ENCODE assay signal across 19 cellular contexts in the genomic region with DNA sequence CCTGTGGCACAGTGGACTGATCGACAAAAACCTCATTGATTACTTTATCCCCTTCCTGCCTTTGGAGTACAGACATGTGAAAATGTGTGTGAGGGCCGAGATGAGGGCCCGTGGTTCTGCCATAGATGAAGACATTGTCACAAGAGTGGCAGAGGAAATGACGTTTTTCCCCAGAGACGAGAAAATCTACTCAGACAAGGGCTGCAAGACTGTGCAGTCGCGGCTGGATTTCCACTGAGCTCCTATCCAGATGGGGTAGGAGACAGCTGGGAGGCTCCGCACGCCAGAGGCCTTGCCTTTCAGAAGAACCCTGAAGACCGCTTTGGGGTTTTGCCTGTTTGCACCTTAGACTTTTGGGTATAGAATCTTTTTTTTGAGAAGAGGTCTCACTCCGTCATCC. TPM values are rescaled to one million over a fixed set of nuclear protein-coding genes. Genes with fewer than 3 reads are reported as not detected.
A peak's percentile ranks its signal among the peaks of the same experiment; 100 is the strongest.
DNase-seq lines count a peak whose midpoint lies in the region; ATAC-seq and TF ChIP-seq lines count a peak whose summit lies in the region.
"Had no signal": no experiment of that assay in that cellular context is flagged by ENCODE, and none has a peak within 500 bp of the region (broad histone marks: within the 10 kb centered on the region; RNA-seq: fewer than 3 reads in every experiment).

No MANE protein-coding gene starts in this region.

- no peaks in the 10 kb centered on the region for H3K27me3 Mint-ChIP-seq in activated CD4-positive, alpha-beta memory T cell treated with anti-CD3 and anti-CD28 coated beads for 36 hours
- H3K27me3 Mint-ChIP-seq in activated CD4-positive, alpha-beta memory T cell treated with anti-CD3 and anti-CD28 coated beads, Interleukin-2, amount 10 ng/mL, durations not matched to agents 7 days and 5 days: no peaks in the 10 kb centered on the region
- no peaks in the 10 kb centered on the region for H3K27me3 Mint-ChIP-seq in CD8-positive, alpha-beta T cell (ENCODE audit: low read depth)
- peaks cover 3% of the 10 kb centered on the region for H3K27me3 Mint-ChIP-seq in nephron progenitor cell (ENCODE audit: low read depth, poor library complexity)
- H3K27me3 Mint-ChIP-seq: IgD-negative memory B cell had no signal

- POLR2A ChIA-PET in activated CD4-positive, alpha-beta memory T cell treated with anti-CD3 and anti-CD28 coated beads for 36 hours (lab: Charles Lee): no interaction called here
- POLR2A ChIA-PET in activated CD4-positive, alpha-beta memory T cell treated with anti-CD3 and anti-CD28 coated beads, Interleukin-2, amount 10 ng/mL, durations not matched to agents 7 days and 5 days (lab: Charles Lee): interaction anchor here (0.8 to 1.6 kb wide), 2 partner anchors 17 to 20 kb away, joined by 3 to 5 read pairs; no protein-coding TSS in a partner anchor
- POLR2A ChIA-PET in CD8-positive, alpha-beta T cell (lab: Charles Lee): interaction anchor here (0.9 kb wide), 1 partner anchor 12 kb away, joined by 3 read pairs; no protein-coding TSS in a partner anchor

- 74% methylated on average over 6 of the region's 11 CpGs for WGBS in esophagus muscularis mucosa
- WGBS in gastroesophageal sphincter (ENCODE audit: low coverage in 1 of 2), 2 donors: 84 to 85% methylated on average over 10 to 11 of the region's 11 CpGs

- H3K36me3 ChIP-seq in CD8-positive, alpha-beta T cell (ENCODE audit: insufficient read depth, low read length): peaks cover 22% of the 10 kb centered on the region
- H3K36me3 ChIP-seq in esophagus muscularis mucosa (peaks cover 25 to 80% (median 63%) of the 10 kb centered on the region in 4 donors), gastroesophageal sphincter (peaks cover 0 to 85% of the 10 kb centered on the region in 2 donors), tibial artery (peaks cover 21 to 90% (median 56%) of the 10 kb centered on the region in 3 donors)

- H3K4me3 Mint-ChIP-seq in activated CD4-positive, alpha-beta memory T cell treated with anti-CD3 and anti-CD28 coated beads for 36 hours: no peak overlapping the region
- no peak overlapping the region for H3K4me3 Mint-ChIP-seq in activated CD4-positive, alpha-beta memory T cell treated with anti-CD3 and anti-CD28 coated beads, Interleukin-2, amount 10 ng/mL, durations not matched to agents 7 days and 5 days
- H3K4me3 Mint-ChIP-seq in CD8-positive, alpha-beta T cell: no peak overlapping the region
- H3K4me3 Mint-ChIP-seq in nephron progenitor cell: no peak overlapping the region

- no peak for DNase-seq in activated CD4-positive, alpha-beta memory T cell treated with anti-CD3 and anti-CD28 coated beads for 36 hours
- DNase-seq in activated CD4-positive, alpha-beta memory T cell treated with anti-CD3 and anti-CD28 coated beads, Interleukin-2, amount 10 ng/mL, durations not matched to agents 7 days and 5 days: no peak
- no peak for DNase-seq in CD8-positive, alpha-beta T cell
- DNase-seq in caudate nucleus (lab: John Stamatoyannopoulos, UW) (no peak), nephron progenitor cell (no peak), esophagus muscularis mucosa (ENCODE audit: extremely low spot score) (no peak), tibial artery (no peak)
- DNase-seq: DMS79, HCEC 1CT, Kasumi-1, NCI-H1417, NCI-H187 treated with DMSO at 0.1 percent for 48 hours, NCI-H345, NCI-H526, SIG-M5 had no signal

- no peak overlapping the region for H3K4me3 ChIP-seq in CD8-positive, alpha-beta T cell (ENCODE audit: low read depth, low read length)
- no peak overlapping the region for H3K4me3 ChIP-seq in esophagus muscularis mucosa
- H3K4me3 ChIP-seq in gastroesophageal sphincter: no peak overlapping the region
- H3K4me3 ChIP-seq in tibial artery: no peak overlapping the region
- H3K4me3 ChIP-seq: A549 had no signal

- no peaks in the 10 kb centered on the region for H3K9me3 ChIP-seq in CD8-positive, alpha-beta T cell (ENCODE audit: low read length)
- H3K9me3 ChIP-seq in esophagus muscularis mucosa (no peaks in the 10 kb centered on the region), gastroesophageal sphincter (no peaks in the 10 kb centered on the region), tibial artery (no peaks in the 10 kb centered on the region)
- H3K9me3 ChIP-seq: A549 had no signal

- peak overlapping the region; percentile 39 for H3K27ac Mint-ChIP-seq in activated CD4-positive, alpha-beta memory T cell treated with anti-CD3 and anti-CD28 coated beads for 36 hours
- H3K27ac Mint-ChIP-seq in activated CD4-positive, alpha-beta memory T cell treated with anti-CD3 and anti-CD28 coated beads, Interleukin-2, amount 10 ng/mL, durations not matched to agents 7 days and 5 days: no peak overlapping the region
- peak overlapping the region; percentile 14 for H3K27ac Mint-ChIP-seq in CD8-positive, alpha-beta T cell
- peak overlapping the region; percentile 67 for H3K27ac Mint-ChIP-seq in nephron progenitor cell
- H3K27ac Mint-ChIP-seq: IgD-negative memory B cell had no signal

- no peaks in the 10 kb centered on the region for H3K27me3 ChIP-seq in CD8-positive, alpha-beta T cell (ENCODE audit: insufficient read depth, low read length)
- H3K27me3 ChIP-seq in esophagus muscularis mucosa (no peaks in the 10 kb centered on the region), gastroesophageal sphincter (no peaks in the 10 kb centered on the region), tibial artery (no peaks in the 10 kb centered on the region)

- CTCF ChIA-PET in activated CD4-positive, alpha-beta memory T cell treated with anti-CD3 and anti-CD28 coated beads for 36 hours (lab: Charles Lee): interaction anchor here (1.0 to 2.1 kb wide), 2 partner anchors 19 to 83 kb away, joined by 3 to 7 read pairs; no protein-coding TSS in a partner anchor
- CTCF ChIA-PET in activated CD4-positive, alpha-beta memory T cell treated with anti-CD3 and anti-CD28 coated beads, Interleukin-2, amount 10 ng/mL, durations not matched to agents 7 days and 5 days (lab: Charles Lee): no interaction called here
- CTCF ChIA-PET in CD8-positive, alpha-beta T cell (lab: Charles Lee): no interaction called here

- TF ChIP-seq EP300 in esophagus muscularis mucosa (IDR thresholded peaks at IDR 0.05): no peak
- no peak for TF ChIP-seq EP300 in gastroesophageal sphincter (IDR thresholded peaks at IDR 0.05)

- no peak overlapping the region for H3K27ac ChIP-seq in CD8-positive, alpha-beta T cell (ENCODE audit: low read depth, low read length)
- H3K27ac ChIP-seq in caudate nucleus (ENCODE audit: low read depth, low read length) (peak overlapping the region; percentile 1), esophagus muscularis mucosa (replicated peaks in 1 of 4) (no peak overlapping the region), gastroesophageal sphincter (no peak overlapping the region), tibial artery (no peak overlapping the region)
- H3K27ac ChIP-seq: A549 had no signal

- H3K9me3 Mint-ChIP-seq in activated CD4-positive, alpha-beta memory T cell treated with anti-CD3 and anti-CD28 coated beads for 36 hours: no peaks in the 10 kb centered on the region
- H3K9me3 Mint-ChIP-seq in activated CD4-positive, alpha-beta memory T cell treated with anti-CD3 and anti-CD28 coated beads, Interleukin-2, amount 10 ng/mL, durations not matched to agents 7 days and 5 days: no peaks in the 10 kb centered on the region
- H3K9me3 Mint-ChIP-seq in CD8-positive, alpha-beta T cell: no peaks in the 10 kb centered on the region
- H3K9me3 Mint-ChIP-seq in nephron progenitor cell: no peaks in the 10 kb centered on the region
- H3K9me3 Mint-ChIP-seq: IgD-negative memory B cell had no signal

- H3K4me1 Mint-ChIP-seq in activated CD4-positive, alpha-beta memory T cell treated with anti-CD3 and anti-CD28 coated beads for 36 hours (ENCODE audit: low read depth): peaks cover 26% of the 10 kb centered on the region
- H3K4me1 Mint-ChIP-seq in activated CD4-positive, alpha-beta memory T cell treated with anti-CD3 and anti-CD28 coated beads, Interleukin-2, amount 10 ng/mL, durations not matched to agents 7 days and 5 days: peaks cover 25% of the 10 kb centered on the region
- H3K4me1 Mint-ChIP-seq in CD8-positive, alpha-beta T cell (ENCODE audit: low read depth): peaks cover 29% of the 10 kb centered on the region
- peaks cover 13% of the 10 kb centered on the region for H3K4me1 Mint-ChIP-seq in nephron progenitor cell

- H3K4me1 ChIP-seq in CD8-positive, alpha-beta T cell (ENCODE audit: insufficient read depth, low read length): peaks cover 12% of the 10 kb centered on the region
- H3K4me1 ChIP-seq in esophagus muscularis mucosa (peaks cover under 1 to 23% (median 10%) of the 10 kb centered on the region in 4 donors), gastroesophageal sphincter (peaks cover 0 to 3% (median under 1%) of the 10 kb centered on the region in 3 donors), tibial artery (peaks cover 0 to 7% (median 2%) of the 10 kb centered on the region in 4 donors)

- TF ChIP-seq POLR2A in esophagus muscularis mucosa (IDR thresholded peaks at IDR 0.05; ENCODE audit: low read depth): no peak
- TF ChIP-seq POLR2A in gastroesophageal sphincter (IDR thresholded peaks at IDR 0.05): no peak

- no peak for TF ChIP-seq CTCF in CD8-positive, alpha-beta T cell (IDR thresholded peaks at IDR 0.05)
- TF ChIP-seq CTCF in nephron progenitor cell (IDR thresholded peaks at IDR 0.05): no peak
- TF ChIP-seq CTCF in esophagus muscularis mucosa (IDR thresholded peaks at IDR 0.05): no peak
- no peak for TF ChIP-seq CTCF in gastroesophageal sphincter (IDR thresholded peaks at IDR 0.05)
- no peak for TF ChIP-seq CTCF in tibial artery (IDR thresholded peaks at IDR 0.05)

- intact Hi-C loops in activated CD4-positive, alpha-beta memory T cell treated with anti-CD3 and anti-CD28 coated beads for 36 hours (cut with micrococcal nuclease): no loop called here
- intact Hi-C loops in CD8-positive, alpha-beta T cell (cut with DNase I, micrococcal nuclease): no loop called here
- intact Hi-C loops in esophagus muscularis mucosa (cut with DNase I) (no loop called here), tibial artery (cut with DNase I; ENCODE audit: low total_unique reads) (no loop called here)

- H3K36me3 Mint-ChIP-seq in activated CD4-positive, alpha-beta memory T cell treated with anti-CD3 and anti-CD28 coated beads for 36 hours: peaks cover 44% of the 10 kb centered on the region
- peaks cover 75% of the 10 kb centered on the region for H3K36me3 Mint-ChIP-seq in activated CD4-positive, alpha-beta memory T cell treated with anti-CD3 and anti-CD28 coated beads, Interleukin-2, amount 10 ng/mL, durations not matched to agents 7 days and 5 days (ENCODE audit: low read depth)
- H3K36me3 Mint-ChIP-seq in CD8-positive, alpha-beta T cell: peaks cover 71% of the 10 kb centered on the region
- H3K36me3 Mint-ChIP-seq in nephron progenitor cell (ENCODE audit: low read depth): peaks cover 55% of the 10 kb centered on the region
- H3K36me3 Mint-ChIP-seq: IgD-negative memory B cell had no signal

- no peak for ATAC-seq in CD8-positive, alpha-beta T cell
- no peak for ATAC-seq in gastroesophageal sphincter

RNA-seq across cellular contexts. Expression of gene TOR1B, which starts 6.4 kb away (rescaled TPM):
- total RNA-seq in activated CD4-positive, alpha-beta memory T cell treated with anti-CD3 and anti-CD28 coated beads for 36 hours: 10 to 100 TPM; 20.6 to 23.0 TPM
- 10 to 100 TPM; 29.0 to 30.8 TPM for total RNA-seq in activated CD4-positive, alpha-beta memory T cell treated with anti-CD3 and anti-CD28 coated beads, Interleukin-2, amount 10 ng/mL, durations not matched to agents 7 days and 5 days
- 10 to 100 TPM; 21.3 to 22.4 TPM for total RNA-seq in CD8-positive, alpha-beta T cell
- total RNA-seq in esophagus muscularis mucosa (10 to 100 TPM; 24.5 to 29.0 (median 26.0) TPM), gastroesophageal sphincter (10 to 100 TPM; 17.5 to 55.4 (median 33.8) TPM)

RNA-seq across cellular contexts. Expression of gene TOR1A, which starts 14.6 kb away (rescaled TPM):
- total RNA-seq in activated CD4-positive, alpha-beta memory T cell treated with anti-CD3 and anti-CD28 coated beads for 36 hours: 10 to 100 TPM; 38.5 to 41.6 TPM
- total RNA-seq in activated CD4-positive, alpha-beta memory T cell treated with anti-CD3 and anti-CD28 coated beads, Interleukin-2, amount 10 ng/mL, durations not matched to agents 7 days and 5 days: 10 to 100 TPM; 54.6 to 56.9 TPM
- total RNA-seq in CD8-positive, alpha-beta T cell: 10 to 100 TPM; 18.9 to 19.6 TPM
- total RNA-seq in esophagus muscularis mucosa: 10 to 100 TPM; 29.7 to 46.4 (median 34.4) TPM
- total RNA-seq in gastroesophageal sphincter: 10 to 100 TPM; 33.9 to 45.9 (median 38.2) TPM

RNA-seq across cellular contexts. Expression of gene C9orf78, which starts 25.7 kb away (rescaled TPM):
- total RNA-seq in activated CD4-positive, alpha-beta memory T cell treated with anti-CD3 and anti-CD28 coated beads for 36 hours: 10 to 100 TPM; 43.6 to 47.0 TPM
- total RNA-seq in activated CD4-positive, alpha-beta memory T cell treated with anti-CD3 and anti-CD28 coated beads, Interleukin-2, amount 10 ng/mL, durations not matched to agents 7 days and 5 days: 10 to 100 TPM; 61.6 to 66.2 TPM
- total RNA-seq in CD8-positive, alpha-beta T cell: 100 to 1,000 TPM; 176 to 190 TPM
- total RNA-seq in esophagus muscularis mucosa: 100 to 1,000 TPM in 1 of 4 donors, 10 to 100 TPM in 3; 47.3 to 139 (median 62.6) TPM
- 100 to 1,000 TPM in 2 of 4 donors, 10 to 100 TPM in 2; 59.9 to 113 (median 85.0) TPM for total RNA-seq in gastroesophageal sphincter

RNA-seq across cellular contexts. Expression of gene USP20, which starts 25.9 kb away (rescaled TPM):
- 10 to 100 TPM; 51.6 to 55.3 TPM for total RNA-seq in activated CD4-positive, alpha-beta memory T cell treated with anti-CD3 and anti-CD28 coated beads for 36 hours
- total RNA-seq in activated CD4-positive, alpha-beta memory T cell treated with anti-CD3 and anti-CD28 coated beads, Interleukin-2, amount 10 ng/mL, durations not matched to agents 7 days and 5 days: 10 to 100 TPM; 86.4 to 87.6 TPM
- total RNA-seq in CD8-positive, alpha-beta T cell: 10 to 100 TPM; 83.5 to 91.0 TPM
- total RNA-seq in esophagus muscularis mucosa: 10 to 100 TPM; 31.1 to 45.3 (median 38.7) TPM
- 10 to 100 TPM; 25.9 to 56.8 (median 33.4) TPM for total RNA-seq in gastroesophageal sphincter

RNA-seq across cellular contexts. Expression of gene PTGES, which starts 56.5 kb away (rescaled TPM):
- not detected for total RNA-seq in activated CD4-positive, alpha-beta memory T cell treated with anti-CD3 and anti-CD28 coated beads for 36 hours
- total RNA-seq in activated CD4-positive, alpha-beta memory T cell treated with anti-CD3 and anti-CD28 coated beads, Interleukin-2, amount 10 ng/mL, durations not matched to agents 7 days and 5 days: not detected
- total RNA-seq in CD8-positive, alpha-beta T cell: under 1 TPM in 1 of 2 experiments, not detected in 1; 0.22 TPM
- total RNA-seq in esophagus muscularis mucosa (1 to 10 TPM; 1.7 to 4.6 (median 4.3) TPM), gastroesophageal sphincter (10 to 100 TPM in 1 of 4 donors, 1 to 10 TPM in 2, under 1 TPM in 1; 0.78 to 15.1 (median 6.1) TPM)
- total RNA-seq: OCI-LY7 had no signal
